10 cellular contexts compared by ENCODE assay signal in genomic region chr1:145992958-145993617, GRCh38. TPM values are rescaled to one million over a fixed set of nuclear protein-coding genes. Genes with fewer than 3 reads are reported as not detected.
DNase-seq lines count a peak whose midpoint lies in the region; ATAC-seq and TF ChIP-seq lines count a peak whose summit lies in the region.
"Had no signal": no experiment of that assay in that cellular context is flagged by ENCODE, and none has a peak within 500 bp of the region (broad histone marks: within the 10 kb centered on the region; RNA-seq: fewer than 3 reads in every experiment).

No MANE protein-coding gene starts in this region.

- DNase-seq in right atrium auricular region (ENCODE audit: low spot score) = no peak
- no peak for DNase-seq in Right ventricle myocardium inferior (ENCODE audit: missing footprints)
- DNase-seq in natural killer cell = no peak
- DNase-seq in stimulated activated CD4-positive, alpha-beta T cell treated with anti-CD3 and anti-CD28 coated beads, Interleukin-4, amount 100 ng/mL, for 4 hours = no peak
- no peak for DNase-seq in SIG-M5 (lab: John Stamatoyannopoulos, UW)
- DNase-seq in HT-29 (ENCODE audit: low spot score) = no peak
- DNase-seq: DMS 273 treated with DMSO at 0.1 percent for 48 hours, MG63 had no signal

- peak overlapping the region; percentile 74 to 92 for H3K4me3 ChIP-seq in right atrium auricular region
- H3K4me3 ChIP-seq: MG63 had no signal

- H3K36me3 ChIP-seq in right atrium auricular region = peaks cover 45% of the 10 kb centered on the region

- H3K27me3 ChIP-seq in right atrium auricular region = no peaks in the 10 kb centered on the region
- H3K27me3 ChIP-seq: MG63 had no signal

- peak overlapping the region; percentile 99 for H3K4me3 Mint-ChIP-seq in dendritic cell treated with granulocyte-macrophage colony-stimulating factor and Interleukin-4, amounts not matched to agents 40 ng/mL and 50 ng/mL, for 4 days
- H3K4me3 Mint-ChIP-seq in natural killer cell = peak overlapping the region; percentile 97

- peaks cover 65% of the 10 kb centered on the region for H3K36me3 Mint-ChIP-seq in dendritic cell treated with granulocyte-macrophage colony-stimulating factor and Interleukin-4, amounts not matched to agents 40 ng/mL and 50 ng/mL, for 4 days (ENCODE audit: low read depth)
- peaks cover 47% of the 10 kb centered on the region for H3K36me3 Mint-ChIP-seq in natural killer cell

- TF ChIP-seq CTCF in right atrium auricular region (IDR thresholded peaks at IDR 0.05) = no peak
- TF ChIP-seq CTCF in natural killer cell (IDR thresholded peaks at IDR 0.05) = no peak

- intact Hi-C loops in Right ventricle myocardium inferior (cut with DNase I) (no loop called here), natural killer cell (cut with micrococcal nuclease) (no loop called here)
- intact Hi-C loops in dendritic cell treated with granulocyte-macrophage colony-stimulating factor and Interleukin-4, amounts not matched to agents 40 ng/mL and 50 ng/mL, for 4 days (cut with micrococcal nuclease) = no loop called here

- peak overlapping the region; percentile 98 for H3K27ac ChIP-seq in right atrium auricular region

- no peak for ATAC-seq in Right ventricle myocardium inferior
- no peak for ATAC-seq in natural killer cell
- no peak for ATAC-seq in HG03175 (IDR thresholded peaks at IDR 0.05; ENCODE audit: unreplicated experiment)

- H3K9me3 ChIP-seq in right atrium auricular region = no peaks in the 10 kb centered on the region
- H3K9me3 ChIP-seq: MG63 had no signal

- H3K4me1 ChIP-seq in right atrium auricular region = peaks cover 0 to 38% of the 10 kb centered on the region in 2 donors

- peak overlapping the region; percentile 95 for H3K27ac Mint-ChIP-seq in dendritic cell treated with granulocyte-macrophage colony-stimulating factor and Interleukin-4, amounts not matched to agents 40 ng/mL and 50 ng/mL, for 4 days
- H3K27ac Mint-ChIP-seq in natural killer cell = peak overlapping the region; percentile 97 to 99

- H3K9me3 Mint-ChIP-seq in dendritic cell treated with granulocyte-macrophage colony-stimulating factor and Interleukin-4, amounts not matched to agents 40 ng/mL and 50 ng/mL, for 4 days = no peaks in the 10 kb centered on the region
- no peaks in the 10 kb centered on the region for H3K9me3 Mint-ChIP-seq in natural killer cell

- peaks cover 46% of the 10 kb centered on the region for H3K4me1 Mint-ChIP-seq in dendritic cell treated with granulocyte-macrophage colony-stimulating factor and Interleukin-4, amounts not matched to agents 40 ng/mL and 50 ng/mL, for 4 days (ENCODE audit: low read depth)
- peaks cover 66 to 72% of the 10 kb centered on the region in 2 donors for H3K4me1 Mint-ChIP-seq in natural killer cell

- no peaks in the 10 kb centered on the region for H3K27me3 Mint-ChIP-seq in dendritic cell treated with granulocyte-macrophage colony-stimulating factor and Interleukin-4, amounts not matched to agents 40 ng/mL and 50 ng/mL, for 4 days
- H3K27me3 Mint-ChIP-seq in natural killer cell (ENCODE audit: low read depth in 2 of 2) = no peaks in the 10 kb centered on the region

RNA-seq across cellular contexts. Expression of gene TXNIP, which starts 3.3 kb away (rescaled TPM):
- 1,000 to 10,000 TPM in 1 of 2 donors, 100 to 1,000 TPM in 1; 898 to 1,186 TPM for total RNA-seq in right atrium auricular region
- total RNA-seq in Right ventricle myocardium inferior = 1,017 TPM
- 1,000 to 10,000 TPM in 2 of 3 donors, 100 to 1,000 TPM in 1; 984 to 1,724 (median 1,422) TPM for total RNA-seq in natural killer cell
- 30.1 and 46.6 TPM in 2 replicates for total RNA-seq in HT-29 (2014; rRNA removed; shearing (Covaris generic))

RNA-seq across cellular contexts. Expression of gene HJV, which starts 28.4 kb away (rescaled TPM):
- total RNA-seq in right atrium auricular region = 100 to 1,000 TPM in 1 of 2 donors, 10 to 100 TPM in 1; 73.3 to 153 TPM
- total RNA-seq in Right ventricle myocardium inferior = 71.0 TPM
- not detected for total RNA-seq in natural killer cell
- total RNA-seq in HT-29 (2014; rRNA removed; shearing (Covaris generic)) = not detected in 2 replicates

RNA-seq across cellular contexts. Expression of gene POLR3GL, which starts 28.6 kb away (rescaled TPM):
- total RNA-seq in right atrium auricular region = 10 to 100 TPM; 36.4 to 45.2 TPM
- total RNA-seq in Right ventricle myocardium inferior = 49.1 TPM
- total RNA-seq in natural killer cell = 10 to 100 TPM; 34.9 to 37.5 (median 37.4) TPM
- total RNA-seq in HT-29 (2014; rRNA removed; shearing (Covaris generic)) = 7.1 and 7.4 TPM in 2 replicates

RNA-seq across cellular contexts. Expression of gene ANKRD34A, which starts 28.7 kb away (rescaled TPM):
- 1 to 10 TPM; 1.5 to 3.4 TPM for total RNA-seq in right atrium auricular region
- 0.62 TPM for total RNA-seq in Right ventricle myocardium inferior
- total RNA-seq in natural killer cell = 1 to 10 TPM; 1.4 to 1.9 (median 1.4) TPM
- 0.20 and 1.9 TPM in 2 replicates for total RNA-seq in HT-29 (2014; rRNA removed; shearing (Covaris generic))

RNA-seq across cellular contexts. Expression of gene LIX1L, which starts 35.3 kb away (rescaled TPM):
- 10 to 100 TPM; 26.6 to 36.6 TPM for total RNA-seq in right atrium auricular region
- 25.8 TPM for total RNA-seq in Right ventricle myocardium inferior
- total RNA-seq in natural killer cell = 10 to 100 TPM; 33.4 to 41.3 (median 38.2) TPM
- 2.5 and 3.0 TPM in 2 replicates for total RNA-seq in HT-29 (2014; rRNA removed; shearing (Covaris generic))

Comparison
In these comparisons a context has a peak if more than half of its experiments do, and no peak if none do; other contexts are left out.
1. RNA of gene TXNIP, which starts 3.3 kb away (total RNA-seq): 984 to 1,724 TPM in natural killer cell, 898 to 1,186 TPM in right atrium auricular region and 1,017 TPM in Right ventricle myocardium inferior (single experiment); 30.1 to 46.6 TPM in HT-29; every median in the first group is over 10 times any median in the second.
2. RNA of gene HJV, which starts 28.4 kb away (total RNA-seq): 73.3 to 153 TPM in right atrium auricular region and 71.0 TPM in Right ventricle myocardium inferior (single experiment); not detected in natural killer cell and not detected in HT-29; every median in the first group is over 10 times any median in the second.